In the genomic region with DNA sequence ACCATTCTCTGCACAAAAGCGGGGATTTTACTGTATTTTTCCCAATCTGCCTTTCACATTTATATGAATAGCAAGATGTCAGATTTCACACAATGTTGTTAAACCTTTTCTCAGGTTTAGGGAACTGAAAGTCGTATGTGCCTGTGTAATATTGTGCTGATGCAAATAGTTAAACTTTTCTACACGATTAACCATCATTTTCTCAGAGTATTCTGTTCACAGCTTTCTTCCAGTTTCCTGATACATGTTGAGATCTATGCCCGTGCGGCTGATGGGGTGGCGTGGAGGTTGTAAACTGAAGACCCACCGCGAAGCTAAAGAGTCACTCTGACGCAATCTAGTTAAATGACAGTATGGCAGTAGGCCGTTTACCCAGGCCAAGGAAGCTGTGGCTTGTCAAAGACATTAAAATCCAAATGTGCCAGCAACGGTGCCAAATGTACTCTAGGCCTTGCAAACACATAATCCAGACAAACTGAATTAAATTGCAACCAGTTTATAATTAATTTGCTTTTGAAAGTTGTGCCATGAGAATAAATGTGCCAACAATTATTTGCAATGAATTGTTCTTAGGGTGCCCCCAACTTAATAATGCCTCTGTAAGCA, we compare ENCODE assay signal across 11 cellular contexts.
DNase-seq lines count a peak whose midpoint lies in the region; ATAC-seq and TF ChIP-seq lines count a peak whose summit lies in the region.
"Had no signal": no experiment of that assay in that cellular context is flagged by ENCODE, and none has a peak within 500 bp of the region (broad histone marks: within the 10 kb centered on the region; RNA-seq: fewer than 3 reads in every experiment).

No MANE protein-coding gene starts in this region.

- H3K79me2 ChIP-seq in osteoblast (ENCODE audit: insufficient read depth, low read length) = peaks cover 52% of the 10 kb centered on the region

- no peaks in the 10 kb centered on the region for H3K36me3 ChIP-seq in osteoblast (ENCODE audit: insufficient read depth, low read length)
- H3K36me3 ChIP-seq in ascending aorta = no peaks in the 10 kb centered on the region
- H3K36me3 ChIP-seq: tibial nerve had no signal

- H3K9me3 ChIP-seq in osteoblast (ENCODE audit: low read depth, low read length) = no peaks in the 10 kb centered on the region
- no peaks in the 10 kb centered on the region for H3K9me3 ChIP-seq in ascending aorta
- H3K9me3 ChIP-seq: tibial nerve had no signal

- H3K4me1 ChIP-seq in osteoblast (ENCODE audit: insufficient read depth, low read length) (peaks cover 19% of the 10 kb centered on the region), ascending aorta (peaks cover 0 to 14% of the 10 kb centered on the region in 2 donors)

- ATAC-seq in GM19035 (IDR thresholded peaks at IDR 0.05; ENCODE audit: unreplicated experiment) (peak; percentile 72), HG02678 (IDR thresholded peaks at IDR 0.05; ENCODE audit: unreplicated experiment) (peak; percentile 76)

- TF ChIP-seq CTCF in osteoblast (IDR thresholded peaks at IDR 0.05; ENCODE audit: extremely low read depth, low read depth, low read length) (no peak), ascending aorta (IDR thresholded peaks at IDR 0.05) (no peak)

- H3K4me3 ChIP-seq in osteoblast (ENCODE audit: insufficient read depth, low read length) (no peak overlapping the region), ascending aorta (no peak overlapping the region)
- H3K4me3 ChIP-seq: tibial nerve had no signal

- DNase-seq in KBM-7 = peak; percentile 64
- DNase-seq in osteoblast (ENCODE audit: insufficient read length, low spot score, missing footprints) = no peak
- DNase-seq in amniotic stem cell (lab: John Stamatoyannopoulos, UW) = no peak
- DNase-seq in NCI-H1092 treated with DMSO at 0.1 percent for 48 hours (lab: John Stamatoyannopoulos, UW) = no peak
- no peak for DNase-seq in ascending aorta (ENCODE audit: low spot score in 2 of 2)
- no peak for DNase-seq in HK-2 (ENCODE audit: unreplicated experiment)
- DNase-seq: NCI-H345, small intestine had no signal

- peak overlapping the region; percentile 35 for H3K4me2 ChIP-seq in osteoblast (ENCODE audit: insufficient read depth, low read length)

- intact Hi-C loops in ascending aorta (cut with DNase I) = no loop called here

- peak overlapping the region; percentile 24 for H2AFZ ChIP-seq in osteoblast (ENCODE audit: low read length)

- no peaks in the 10 kb centered on the region for H4K20me1 ChIP-seq in osteoblast (ENCODE audit: insufficient read depth, low read length)

- in situ Hi-C loops in KBM-7 (cut with MboI; ENCODE audit: low pct_unique_long_range_greater_than_20kb, low sequenced_read_pairs) = no loop called here

- H3K27ac ChIP-seq in osteoblast (ENCODE audit: low read depth, low read length) (peak overlapping the region; percentile 29), ascending aorta (no peak overlapping the region)

- H3K27me3 ChIP-seq in osteoblast (ENCODE audit: insufficient read depth, low read length) (no peaks in the 10 kb centered on the region), ascending aorta (no peaks in the 10 kb centered on the region)
- H3K27me3 ChIP-seq: tibial nerve had no signal
